In genomic region chr2:130892793-130893785, GRCh38 we compare ENCODE assay signal across 18 cellular contexts. TPM values are rescaled to one million over a fixed set of nuclear protein-coding genes. Genes with fewer than 3 reads are reported as not detected.
DNase-seq lines count a peak whose midpoint lies in the region; ATAC-seq and TF ChIP-seq lines count a peak whose summit lies in the region.
"Had no signal": no experiment of that assay in that cellular context is flagged by ENCODE, and none has a peak within 500 bp of the region (broad histone marks: within the 10 kb centered on the region; RNA-seq: fewer than 3 reads in every experiment).

No MANE protein-coding gene starts in this region.

- H3K27me3 ChIP-seq in mammary epithelial cell (ENCODE audit: insufficient read depth, low read length) (no peaks in the 10 kb centered on the region), neuronal stem cell (ENCODE audit: control insufficient read depth in 3 of 3, insufficient read depth in 3 of 3, low read depth in 1 of 3, low read length in 3 of 3) (peaks cover 0 to 7% (median 0%) of the 10 kb centered on the region in 3 experiments), Caco-2 (replicated peaks; ENCODE audit: control insufficient read depth, insufficient read depth, low read length) (no peaks in the 10 kb centered on the region)

- no peaks in the 10 kb centered on the region for H3K36me3 ChIP-seq in mammary epithelial cell (ENCODE audit: insufficient read depth, low read length)
- no peaks in the 10 kb centered on the region for H3K36me3 ChIP-seq in neuronal stem cell (replicated peaks in 1 of 2; ENCODE audit: control insufficient read depth in 2 of 2, insufficient read depth in 2 of 2, low read length in 2 of 2)
- H3K36me3 ChIP-seq in Caco-2 (ENCODE audit: control insufficient read depth, insufficient read depth, low read length), result no peaks in the 10 kb centered on the region

- peak overlapping the region; percentile 37 for H3K23ac ChIP-seq in neuronal stem cell (ENCODE audit: low read depth, low read length, poor library complexity)

- no peak overlapping the region for H2AK5ac ChIP-seq in neuronal stem cell (ENCODE audit: low read depth, low read length)

- H2BK5ac ChIP-seq in neuronal stem cell (ENCODE audit: low read length), result peak overlapping the region; percentile 14

- peaks cover 6% of the 10 kb centered on the region for H3K36me3 Mint-ChIP-seq in MCF 10A (ENCODE audit: insufficient read depth, unreplicated experiment)
- no peaks in the 10 kb centered on the region for H3K36me3 Mint-ChIP-seq in Caco-2 (ENCODE audit: insufficient read depth, unreplicated experiment)

- no TSS peak for BruUV-seq in MCF 10A (replicated peaks; lab: Mats Ljungman, UMichigan)
- no TSS peak for BruUV-seq in mammary epithelial cell (replicated peaks; lab: Mats Ljungman, UMichigan)
- no TSS peak for BruUV-seq in Caco-2 (replicated peaks; lab: Mats Ljungman, UMichigan)

- no peak overlapping the region for H3K4ac ChIP-seq in neuronal stem cell (ENCODE audit: low read length)

- no peak for TF ChIP-seq CTCF in MCF 10A (IDR thresholded peaks at IDR 0.05; ENCODE audit: unreplicated experiment)
- TF ChIP-seq CTCF in mammary epithelial cell (conservative IDR thresholded peaks at IDR 0.05 in 1 of 2, IDR thresholded peaks at IDR 0.05 in 1 of 2; ENCODE audit: extremely low read depth in 1 of 2, insufficient read depth in 1 of 2, low read depth in 1 of 2, low read length in 2 of 2), result no peak
- TF ChIP-seq CTCF in Caco-2 (IDR thresholded peaks at IDR 0.05; ENCODE audit: insufficient read depth in 1 of 2, low read depth in 1 of 2, low read length in 1 of 2, severe bottlenecking in 1 of 2, unreplicated experiment in 1 of 2), result no peak

- no peak overlapping the region for H2BK12ac ChIP-seq in neuronal stem cell (ENCODE audit: low read length)

- H3K79me1 ChIP-seq in neuronal stem cell (ENCODE audit: low read depth, low read length), result no peaks in the 10 kb centered on the region

- no peak overlapping the region for H3K9ac ChIP-seq in mammary epithelial cell (ENCODE audit: insufficient read depth, low read length)
- no peak overlapping the region for H3K9ac ChIP-seq in neuronal stem cell (ENCODE audit: low read depth, low read length, poor library complexity)

- H3K4me2 ChIP-seq in mammary epithelial cell (ENCODE audit: insufficient read depth, low read depth, low read length), result no peak overlapping the region
- no peak overlapping the region for H3K4me2 ChIP-seq in neuronal stem cell (ENCODE audit: insufficient read depth, low read length, poor library complexity, severe bottlenecking)

- no peak overlapping the region for H3K27ac ChIP-seq in mammary epithelial cell (ENCODE audit: insufficient read depth, low read depth, low read length)
- H3K27ac ChIP-seq in epithelial cell of prostate, result peak overlapping the region; percentile 90
- H3K27ac ChIP-seq in neuronal stem cell (replicated peaks; ENCODE audit: low read length), result no peak overlapping the region
- H3K27ac ChIP-seq: 22Rv1 had no signal

- peak overlapping the region; percentile 83 for H3K14ac ChIP-seq in neuronal stem cell (ENCODE audit: low read length)

- ATAC-seq in HG02798 (IDR thresholded peaks at IDR 0.05; ENCODE audit: poor library complexity, unreplicated experiment), result no peak
- ATAC-seq: SK-N-SH treated with all-trans-retinoic acid at 6 μM for 48 hours had no signal

- H4K8ac ChIP-seq in neuronal stem cell (ENCODE audit: low read depth, low read length), result no peak overlapping the region

- H3K18ac ChIP-seq in neuronal stem cell (ENCODE audit: low read length), result no peak overlapping the region

- DNase-seq in MCF 10A (ENCODE audit: unreplicated experiment) (no peak), mammary epithelial cell (no peak), epithelial cell of prostate (ENCODE audit: low read depth, low spot score) (no peak), neuronal stem cell (ENCODE audit: low spot score) (no peak), Caco-2 (no peak), DMS 273 (lab: John Stamatoyannopoulos, UW; ENCODE audit: unreplicated experiment) (no peak)
- DNase-seq in activated naive CD4-positive, alpha-beta T cell (lab: John Stamatoyannopoulos, UW), result no peak
- DNase-seq: AML-193, EL, GOT3, NCI-H1105, NCI-H1694, NCI-H2081 treated with DMSO at 0.1 percent for 48 hours, NCI-H774, SHP77 had no signal

- H3K4me1 ChIP-seq in mammary epithelial cell (ENCODE audit: insufficient read depth, low read length) (peaks cover 22% of the 10 kb centered on the region), neuronal stem cell (ENCODE audit: control insufficient read depth in 2 of 2, insufficient read depth in 1 of 2, low read depth in 1 of 2, low read length in 2 of 2) (peaks cover 0 to 9% of the 10 kb centered on the region in 2 donors), Caco-2 (no peaks in the 10 kb centered on the region)

- H2AFZ ChIP-seq in mammary epithelial cell (ENCODE audit: low read depth, low read length), result no peak overlapping the region
- no peak overlapping the region for H2AFZ ChIP-seq in neuronal stem cell (ENCODE audit: low read length)

- 93% methylated on average over 17 of the region's 18 CpGs for WGBS in mammary epithelial cell (ENCODE audit: low coverage, missing lambda C conversion rate)
- WGBS in neuronal stem cell (ENCODE audit: extremely low coverage in 2 of 2, insufficient read length in 2 of 2, insufficient replicate concordance in 1 of 2), 2 donors, result no CpG with 5 or more reads among the region's 18 CpGs

- H2BK120ac ChIP-seq in neuronal stem cell (ENCODE audit: low read depth, low read length), result no peak overlapping the region

- no peak overlapping the region for H3K4me3 ChIP-seq in mammary epithelial cell (replicated peaks in 1 of 3; ENCODE audit: insufficient read depth in 1 of 3, low read depth in 2 of 3, low read length in 3 of 3)
- no peak overlapping the region for H3K4me3 ChIP-seq in neuronal stem cell (ENCODE audit: low read length in 2 of 2)
- H3K4me3 ChIP-seq in Caco-2 (ENCODE audit: low read depth, low read length), result no peak overlapping the region

- CTCF ChIA-PET in MCF 10A (lab: Yijun Ruan, JAX) (interaction anchor here (0.6 to 2.6 kb wide), 3 partner anchors 27 to 94 kb away, joined by 3 to 10 read pairs (median 6); no protein-coding TSS in a partner anchor), mammary epithelial cell (lab: Charles Lee; ENCODE audit: low non-redundant PET) (no interaction called here), Caco-2 (lab: Charles Lee) (no interaction called here)

- H3K9me3 Mint-ChIP-seq in MCF 10A (ENCODE audit: unreplicated experiment) (no peaks in the 10 kb centered on the region), Caco-2 (ENCODE audit: unreplicated experiment) (no peaks in the 10 kb centered on the region)

- intact Hi-C loops in MCF 10A (cut with micrococcal nuclease) (no loop called here), mammary epithelial cell (cut with micrococcal nuclease) (no loop called here), Caco-2 (cut with micrococcal nuclease; ENCODE audit: unreplicated experiment) (no loop called here)

- H3K27ac Mint-ChIP-seq in MCF 10A (ENCODE audit: low read depth, unreplicated experiment) (peak overlapping the region; percentile 84), Caco-2 (ENCODE audit: unreplicated experiment) (no peak overlapping the region)

- in situ Hi-C loops in mammary epithelial cell (cut with MboI; ENCODE audit: low sequenced_read_pairs in 2 of 2), result no loop called here

- dilution Hi-C loops in mammary epithelial cell (cut with HindIII; ENCODE audit: low sequenced_read_pairs), result no loop called here

- no peak overlapping the region for H2BK15ac ChIP-seq in neuronal stem cell (ENCODE audit: low read length)

- H3K9me3 ChIP-seq in mammary epithelial cell (replicated peaks; ENCODE audit: insufficient read depth, low read length) (no peaks in the 10 kb centered on the region), neuronal stem cell (replicated peaks in 1 of 2; ENCODE audit: control insufficient read depth in 2 of 2, insufficient read depth in 1 of 2, low read depth in 1 of 2, low read length in 2 of 2) (no peaks in the 10 kb centered on the region), Caco-2 (no peaks in the 10 kb centered on the region)

- peaks cover 55% of the 10 kb centered on the region for H3K79me2 ChIP-seq in mammary epithelial cell (ENCODE audit: insufficient read depth, low read length)

- H3K4me1 Mint-ChIP-seq in MCF 10A (ENCODE audit: insufficient read depth, unreplicated experiment) (peaks cover 40% of the 10 kb centered on the region), Caco-2 (ENCODE audit: low read depth, unreplicated experiment) (no peaks in the 10 kb centered on the region)

- no peaks in the 10 kb centered on the region for H4K20me1 ChIP-seq in mammary epithelial cell (ENCODE audit: insufficient read depth, low read length)

- POLR2A ChIA-PET in MCF 10A (lab: Yijun Ruan, JAX) (interaction anchor here (0.8 kb wide), 1 partner anchor 8 kb away, joined by 3 read pairs; no protein-coding TSS in a partner anchor), Caco-2 (lab: Charles Lee) (no interaction called here)

- no peak overlapping the region for H4K91ac ChIP-seq in neuronal stem cell (ENCODE audit: low read depth, low read length, poor library complexity)

- no peak overlapping the region for H3K4me3 Mint-ChIP-seq in MCF 10A (ENCODE audit: unreplicated experiment)
- no peak overlapping the region for H3K4me3 Mint-ChIP-seq in Caco-2 (ENCODE audit: unreplicated experiment)

- H3K27me3 Mint-ChIP-seq in MCF 10A (ENCODE audit: insufficient read depth, unreplicated experiment) (no peaks in the 10 kb centered on the region), Caco-2 (ENCODE audit: insufficient read depth, unreplicated experiment) (peaks cover 5% of the 10 kb centered on the region)

RNA-seq across cellular contexts. Expression of gene ARHGEF4, which starts 56.4 kb away (rescaled TPM):
- total RNA-seq in MCF 10A (2022) (52.0 and 59.3 TPM in 2 replicates), mammary epithelial cell (10 to 100 TPM; 48.8 to 70.3 TPM), Caco-2 (2022) (1.8 and 2.8 TPM in 2 replicates)
- 23.1 TPM for polyA plus RNA-seq in mammary epithelial cell
- polyA minus RNA-seq in mammary epithelial cell, result 45.2 TPM
- 38.1 TPM for polyA plus RNA-seq in neuronal stem cell (2013, experiment 1 of 2)
- polyA plus RNA-seq in neuronal stem cell (2013, experiment 2 of 2), result 36.3 TPM

Comparison
In these comparisons a context has a peak if more than half of its experiments do, and no peak if none do; other contexts are left out.
1. RNA of gene ARHGEF4, which starts 56.4 kb away (total RNA-seq): 48.8 to 70.3 TPM in mammary epithelial cell and 52.0 to 59.3 TPM in MCF 10A; 1.8 to 2.8 TPM in Caco-2; every median in the first group is over 10 times any median in the second.